In genomic region chr4:38037627-38038026, GRCh38 we compare ENCODE assay signal across 1 cellular context.
TF ChIP-seq lines count a peak whose summit lies in the region.

No MANE protein-coding gene starts in this region.

TF ChIP-seq in HepG2, 621 proteins besides CTCF, POLR2A, EP300 and RAD21 (continued from another document):
- TF ChIP-seq LRRFIP1 (CRISPR knock-in tag; conservative IDR thresholded peaks at IDR 0.05) (no peak), ZNF160 (CRISPR knock-in tag; IDR thresholded peaks at IDR 0.05) (no peak), ZNF800 (CRISPR knock-in tag; IDR thresholded peaks at IDR 0.05) (no peak), SSRP1 (CRISPR knock-in tag; IDR thresholded peaks at IDR 0.05) (no peak), ZNF780A (CRISPR knock-in tag; IDR thresholded peaks at IDR 0.05) (no peak), SCMH1 (CRISPR knock-in tag; IDR thresholded peaks at IDR 0.05; ENCODE audit: borderline replicate concordance) (no peak), ZBTB20 (CRISPR knock-in tag; IDR thresholded peaks at IDR 0.05; ENCODE audit: borderline replicate concordance, low read depth) (peak; percentile 89; the same call in 1 of the 2 replicates), ZNF660 (CRISPR knock-in tag; IDR thresholded peaks at IDR 0.05; ENCODE audit: borderline replicate concordance, low read depth) (no peak), CEBPG (CRISPR knock-in tag; IDR thresholded peaks at IDR 0.05) (peak; percentile 58; the same call in 1 of the 2 replicates), ZNF639 (CRISPR knock-in tag; conservative IDR thresholded peaks at IDR 0.05) (no peak), SATB2 (CRISPR knock-in tag; IDR thresholded peaks at IDR 0.05) (no peak), ZSCAN5A (CRISPR knock-in tag; IDR thresholded peaks at IDR 0.05; ENCODE audit: borderline replicate concordance) (no peak), CEBPB (IDR thresholded peaks at IDR 0.05; ENCODE audit: borderline replicate concordance, low read depth, low read length) (peak; percentile 86)
